1 cellular context compared by ENCODE assay signal in the genomic region with DNA sequence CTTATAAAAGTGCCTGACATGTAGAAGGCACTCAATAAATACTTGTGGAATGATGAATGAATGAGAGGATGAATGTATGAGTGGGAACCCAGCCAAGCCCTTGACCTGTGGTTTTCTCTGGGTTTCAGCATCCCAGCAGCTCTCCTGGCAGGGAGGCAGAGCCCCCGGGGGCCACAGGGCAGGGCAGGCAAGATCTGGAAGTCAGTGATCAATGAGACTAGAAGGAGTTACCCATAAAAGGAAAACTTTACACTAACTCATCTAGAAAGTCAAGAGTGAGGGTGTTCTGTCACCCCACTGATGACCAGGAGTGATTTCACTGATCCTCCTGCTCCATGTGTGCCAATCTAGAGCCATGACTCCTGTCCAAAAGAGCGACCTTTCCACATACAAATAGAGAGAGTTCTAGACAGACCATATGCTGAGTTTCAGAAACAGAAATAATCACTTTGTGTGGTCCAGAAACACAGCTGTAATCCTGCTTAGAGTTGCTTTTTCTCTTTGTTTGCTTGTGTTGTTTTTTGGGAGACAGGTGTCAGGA.
TF ChIP-seq lines count a peak whose summit lies in the region.

No MANE protein-coding gene starts in this region.

TF ChIP-seq in A549, 52 proteins besides CTCF, POLR2A, EP300 and RAD21 (continued from another document):
- TF ChIP-seq, protein P1, sequence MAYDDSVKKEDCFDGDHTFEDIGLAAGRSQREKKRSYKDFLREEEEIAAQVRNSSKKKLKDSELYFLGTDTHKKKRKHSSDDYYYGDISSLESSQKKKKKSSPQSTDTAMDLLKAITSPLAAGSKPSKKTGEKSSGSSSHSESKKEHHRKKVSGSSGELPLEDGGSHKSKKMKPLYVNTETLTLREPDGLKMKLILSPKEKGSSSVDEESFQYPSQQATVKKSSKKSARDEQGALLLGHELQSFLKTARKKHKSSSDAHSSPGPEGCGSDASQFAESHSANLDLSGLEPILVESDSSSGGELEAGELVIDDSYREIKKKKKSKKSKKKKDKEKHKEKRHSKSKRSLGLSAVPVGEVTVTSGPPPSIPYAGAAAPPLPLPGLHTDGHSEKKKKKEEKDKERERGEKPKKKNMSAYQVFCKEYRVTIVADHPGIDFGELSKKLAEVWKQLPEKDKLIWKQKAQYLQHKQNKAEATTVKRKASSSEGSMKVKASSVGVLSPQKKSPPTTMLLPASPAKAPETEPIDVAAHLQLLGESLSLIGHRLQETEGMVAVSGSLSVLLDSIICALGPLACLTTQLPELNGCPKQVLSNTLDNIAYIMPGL (CRISPR knock-in tag; IDR thresholded peaks at IDR 0.05; ENCODE audit: borderline replicate concordance) = no peak
- no peak for TF ChIP-seq RNF2 (IDR thresholded peaks at IDR 0.05; ENCODE audit: borderline replicate concordance, low read depth)
